20 cellular contexts compared by ENCODE assay signal in the genomic region with DNA sequence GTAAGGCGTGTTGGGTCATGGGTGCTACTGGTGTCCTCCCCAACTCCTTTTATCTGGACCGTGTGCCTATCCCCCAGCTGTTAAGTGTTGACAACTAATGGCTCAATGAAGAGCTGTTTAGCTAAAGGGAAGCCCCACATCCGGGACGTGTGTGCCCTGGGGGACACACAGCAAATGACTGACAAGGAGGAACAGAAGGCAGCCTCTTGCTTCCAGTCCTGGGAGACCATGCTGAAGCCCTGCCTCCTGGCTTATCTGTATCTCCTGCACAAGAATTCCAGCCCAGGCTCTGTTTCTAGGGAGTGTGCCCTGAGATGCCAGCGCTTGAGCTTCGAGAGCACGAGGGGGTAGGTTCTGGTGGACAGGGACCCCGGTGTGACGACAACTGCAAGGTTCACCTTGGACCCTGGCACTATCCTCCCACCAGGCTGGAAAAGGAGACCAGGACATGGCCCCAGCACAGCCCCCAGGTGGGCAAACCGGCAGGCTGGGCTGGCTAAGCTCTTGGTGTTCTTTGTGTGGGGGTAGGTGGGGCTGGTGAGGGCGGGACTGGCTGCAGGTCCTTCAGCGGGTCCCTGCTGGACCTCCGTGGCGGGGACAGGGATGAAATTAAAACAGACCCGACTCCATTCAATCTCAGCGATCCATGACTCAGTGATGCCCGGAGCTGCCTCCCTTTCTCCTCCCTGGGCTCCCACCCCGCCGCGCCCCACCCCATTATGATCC. TPM values are rescaled to one million over a fixed set of nuclear protein-coding genes. Genes with fewer than 3 reads are reported as not detected.
A peak's percentile ranks its signal among the peaks of the same experiment; 100 is the strongest.
DNase-seq lines count a peak whose midpoint lies in the region; ATAC-seq, FAIRE-seq and TF ChIP-seq lines count a peak whose summit lies in the region.
"Had no signal": no experiment of that assay in that cellular context is flagged by ENCODE, and none has a peak within 500 bp of the region (broad histone marks: within the 10 kb centered on the region; RNA-seq: fewer than 3 reads in every experiment).

No MANE protein-coding gene starts in this region.

- no peak overlapping the region for H3K9ac ChIP-seq in kidney (ENCODE audit: low read length in 2 of 2)

- H3K27me3 Mint-ChIP-seq in T-helper 17 cell: peaks cover 26% of the 10 kb centered on the region
- H3K27me3 Mint-ChIP-seq: CD4-positive, alpha-beta memory T cell had no signal

- H3K27ac ChIP-seq in RWPE2 (ENCODE audit: poor library complexity, severe bottlenecking) (no peak overlapping the region), kidney (ENCODE audit: low read depth in 2 of 2, low read length in 2 of 2) (no peak overlapping the region)
- H3K27ac ChIP-seq: 22Rv1, C4-2B, HL-60 had no signal

- no peak overlapping the region for H3K4me3 ChIP-seq in RWPE2 (ENCODE audit: severe bottlenecking)
- no peak overlapping the region for H3K4me3 ChIP-seq in kidney (ENCODE audit: low read length in 2 of 2)

- no peaks in the 10 kb centered on the region for H3K27me3 ChIP-seq in RWPE2 (ENCODE audit: insufficient read depth, poor library complexity, severe bottlenecking)

- DNase-seq in NCI-H2171 treated with DMSO at 0.1 percent for 48 hours (lab: John Stamatoyannopoulos, UW) (peak; percentile 0), NCI-H2171 (lab: John Stamatoyannopoulos, UW) (no peak), RWPE2 (ENCODE audit: low spot score) (peak; percentile 40), kidney (peak; percentile 48), AG08395 (ENCODE audit: low spot score) (no peak), T-helper 17 cell (no peak)
- DNase-seq: CD4-positive, alpha-beta memory T cell; DMS153; DMS79 treated with DMSO at 0.1 percent for 48 hours; EL; GDM1; KBM-7 had no signal

- H3K9me3 ChIP-seq in RWPE2 (ENCODE audit: severe bottlenecking): no peaks in the 10 kb centered on the region
- H3K9me3 ChIP-seq in kidney (ENCODE audit: control insufficient read depth in 1 of 2, low read length in 2 of 2): no peaks in the 10 kb centered on the region
- no peaks in the 10 kb centered on the region for H3K9me3 ChIP-seq in T-helper 17 cell (ENCODE audit: control insufficient read depth, low read length, poor library complexity, severe bottlenecking)

- intact Hi-C loops in kidney (cut with DNase I): no loop called here

- FAIRE-seq in kidney (lab: Jason Lieb, UNC): no peak
- FAIRE-seq: D721Med, GM12892 had no signal

- no peaks in the 10 kb centered on the region for H3K36me3 Mint-ChIP-seq in T-helper 17 cell (ENCODE audit: low read depth)
- H3K36me3 Mint-ChIP-seq: CD4-positive, alpha-beta memory T cell had no signal

- ATAC-seq in RWPE2 (ENCODE audit: low read depth) (no peak), T-helper 17 cell (no peak), GM21786 (IDR thresholded peaks at IDR 0.05; ENCODE audit: unreplicated experiment) (no peak)
- ATAC-seq: HCT116 had no signal

- no peaks in the 10 kb centered on the region for H3K4me1 Mint-ChIP-seq in T-helper 17 cell
- H3K4me1 Mint-ChIP-seq: CD4-positive, alpha-beta memory T cell had no signal

- no peak overlapping the region for H3K4me3 Mint-ChIP-seq in T-helper 17 cell
- H3K4me3 Mint-ChIP-seq: CD4-positive, alpha-beta memory T cell had no signal

- H3K36me3 ChIP-seq in RWPE2 (ENCODE audit: low read depth) (no peaks in the 10 kb centered on the region), kidney (ENCODE audit: control insufficient read depth in 1 of 2, insufficient read depth in 2 of 2, low read length in 2 of 2) (no peaks in the 10 kb centered on the region)

- no peak overlapping the region for H3K27ac Mint-ChIP-seq in T-helper 17 cell
- H3K27ac Mint-ChIP-seq: CD4-positive, alpha-beta memory T cell had no signal

- H3K4me1 ChIP-seq in RWPE2 (ENCODE audit: insufficient read depth, poor library complexity, severe bottlenecking) (no peaks in the 10 kb centered on the region), kidney (ENCODE audit: control insufficient read depth in 1 of 2, insufficient read depth in 1 of 2, low read depth in 1 of 2, low read length in 2 of 2) (no peaks in the 10 kb centered on the region)

- TF ChIP-seq CTCF in RWPE2 (IDR thresholded peaks at IDR 0.05; ENCODE audit: poor library complexity, severe bottlenecking): no peak
- no peak for TF ChIP-seq CTCF in kidney (IDR thresholded peaks at IDR 0.05; ENCODE audit: borderline replicate concordance, extremely low read depth, insufficient read depth)

RNA-seq across cellular contexts. Expression of a gene that starts 21.0 kb away (rescaled TPM):
- total RNA-seq in kidney: 5.0 TPM
- polyA plus RNA-seq in kidney (ENCODE audit: insufficient read depth, low read depth, low replicate concordance): 1.2 TPM
- total RNA-seq in T-helper 17 cell: under 1 TPM in 1 of 2 donors, not detected in 1; 0.18 TPM
- total RNA-seq: H4 had no signal

RNA-seq across cellular contexts. Expression of a gene that starts 52.4 kb away (rescaled TPM):
- total RNA-seq in kidney (4.9 TPM), T-helper 17 cell (10 to 100 TPM; 50.1 to 89.1 TPM)
- polyA plus RNA-seq in kidney (ENCODE audit: insufficient read depth, low read depth, low replicate concordance): 0.17 TPM

RNA-seq across cellular contexts. Expression of a gene that starts 52.5 kb away (rescaled TPM):
- total RNA-seq in kidney (6.1 TPM), T-helper 17 cell (10 to 100 TPM; 65.7 to 93.2 TPM)
- polyA plus RNA-seq in kidney (ENCODE audit: insufficient read depth, low read depth, low replicate concordance): 0.75 TPM

Comparison
In these comparisons a context has a peak if more than half of its experiments do, and no peak if none do; other contexts are left out.
1. DNase-seq: peak in NCI-H2171 treated with DMSO at 0.1 percent for 48 hours (single experiment), RWPE2 (single experiment) and kidney (single experiment); none in NCI-H2171 (single experiment), AG08395 (single experiment) and T-helper 17 cell (0 of 3).